In genomic region chr9:136443687-136444086, GRCh38 we compare ENCODE assay signal across 32 cellular contexts.
"Had no signal": no experiment of that assay in that cellular context is flagged by ENCODE, and none has a peak within 500 bp of the region (broad histone marks: within the 10 kb centered on the region; RNA-seq: fewer than 3 reads in every experiment).

No MANE protein-coding gene starts in this region.

- H3K27ac Mint-ChIP-seq: activated B cell treated with CpG ODN at 0.5 μM for 24 hours; activated naive CD8-positive, alpha-beta T cell; activated T-cell treated with anti-CD3 and anti-CD28 coated beads, Interleukin-2, amount 50 U/mL, for 72 hours had no signal

- H3K4me3 Mint-ChIP-seq: activated B cell treated with CpG ODN at 0.5 μM for 24 hours; activated CD8-positive, alpha-beta T cell treated with anti-CD3 and anti-CD28 coated beads for 36 hours; activated naive CD8-positive, alpha-beta T cell; activated T-cell treated with anti-CD3 and anti-CD28 coated beads, Interleukin-2, amount 50 U/mL, for 72 hours; central memory CD8-positive, alpha-beta T cell; effector memory CD8-positive, alpha-beta T cell had no signal

- ATAC-seq: activated CD4-positive, CD25-positive, alpha-beta regulatory T cell treated with anti-CD3 and anti-CD28 coated beads, Interleukin-2, amount 50 U/mL, for 24 hours; activated CD8-positive, alpha-beta T cell treated with anti-CD3 and anti-CD28 coated beads for 36 hours; activated T-cell treated with anti-CD3 and anti-CD28 coated beads, Interleukin-2, amount 50 U/mL, for 72 hours; effector memory CD8-positive, alpha-beta T cell; gastroesophageal sphincter; heart right ventricle had no signal

- FAIRE-seq: astrocyte, bronchial epithelial cell, colon, endothelial cell of umbilical vein had no signal

- H3K36me3 Mint-ChIP-seq: activated naive CD8-positive, alpha-beta T cell had no signal

- H3K27ac ChIP-seq: brain microvascular endothelial cell, epithelial cell of prostate, esophagus squamous epithelium, gastroesophageal sphincter, heart right ventricle, WERI-Rb-1 had no signal

- H3K27me3 Mint-ChIP-seq: activated B cell treated with CpG ODN at 0.5 μM for 24 hours; activated CD8-positive, alpha-beta T cell treated with anti-CD3 and anti-CD28 coated beads for 36 hours; activated naive CD8-positive, alpha-beta T cell; central memory CD8-positive, alpha-beta T cell; effector memory CD8-positive, alpha-beta T cell had no signal

- DNase-seq: activated B cell treated with CpG ODN at 0.5 μM for 24 hours; activated CD4-positive, alpha-beta T cell treated with anti-CD3 and anti-CD28 coated beads for 48 hours; activated CD4-positive, alpha-beta T cell treated with anti-CD3 and anti-CD28 coated beads, Interleukin-2, amount 50 U/mL, for 1 hour; activated CD4-positive, alpha-beta T cell treated with anti-CD3 and anti-CD28 coated beads, Interleukin-2, amount 50 U/mL, for 48 hours; activated CD8-positive, alpha-beta memory T cell treated with anti-CD3 and anti-CD28 coated beads for 24 hours; activated CD8-positive, alpha-beta T cell treated with anti-CD3 and anti-CD28 coated beads for 36 hours; activated gamma-delta T cell; activated naive CD4-positive, alpha-beta T cell treated with anti-CD3 and anti-CD28 coated beads, Interleukin-2, amount 50 U/mL, for 16 hours; activated naive CD4-positive, alpha-beta T cell treated with Interleukin-2 at 50 U/mL for 16 hours; activated T-cell treated with anti-CD3 and anti-CD28 coated beads, Interleukin-2, amount 50 U/mL, for 1 hour; activated T-cell treated with anti-CD3 and anti-CD28 coated beads, Interleukin-2, amount 50 U/mL, for 72 hours; amniotic stem cell; anterior cingulate cortex; brain microvascular endothelial cell; cortex of kidney; dermis blood vessel endothelial cell; effector CD4-positive, alpha-beta T cell; effector memory CD8-positive, alpha-beta T cell; esophagus squamous epithelium; foreskin melanocyte; heart right ventricle; T1000; WERI-Rb-1 had no signal

- H3K27me3 ChIP-seq: brain microvascular endothelial cell, esophagus squamous epithelium, gastroesophageal sphincter, heart right ventricle had no signal

- H3K9me3 ChIP-seq: esophagus squamous epithelium, gastroesophageal sphincter, heart right ventricle had no signal

- H3K9me3 Mint-ChIP-seq: activated B cell treated with CpG ODN at 0.5 μM for 24 hours; activated CD8-positive, alpha-beta T cell treated with anti-CD3 and anti-CD28 coated beads for 36 hours; activated T-cell treated with anti-CD3 and anti-CD28 coated beads, Interleukin-2, amount 50 U/mL, for 72 hours; central memory CD8-positive, alpha-beta T cell; effector memory CD8-positive, alpha-beta T cell had no signal

- H3K4me3 ChIP-seq: esophagus squamous epithelium, gastroesophageal sphincter, heart right ventricle had no signal
